Comparison of ENCODE assay signal across 20 cellular contexts in the genomic region with DNA sequence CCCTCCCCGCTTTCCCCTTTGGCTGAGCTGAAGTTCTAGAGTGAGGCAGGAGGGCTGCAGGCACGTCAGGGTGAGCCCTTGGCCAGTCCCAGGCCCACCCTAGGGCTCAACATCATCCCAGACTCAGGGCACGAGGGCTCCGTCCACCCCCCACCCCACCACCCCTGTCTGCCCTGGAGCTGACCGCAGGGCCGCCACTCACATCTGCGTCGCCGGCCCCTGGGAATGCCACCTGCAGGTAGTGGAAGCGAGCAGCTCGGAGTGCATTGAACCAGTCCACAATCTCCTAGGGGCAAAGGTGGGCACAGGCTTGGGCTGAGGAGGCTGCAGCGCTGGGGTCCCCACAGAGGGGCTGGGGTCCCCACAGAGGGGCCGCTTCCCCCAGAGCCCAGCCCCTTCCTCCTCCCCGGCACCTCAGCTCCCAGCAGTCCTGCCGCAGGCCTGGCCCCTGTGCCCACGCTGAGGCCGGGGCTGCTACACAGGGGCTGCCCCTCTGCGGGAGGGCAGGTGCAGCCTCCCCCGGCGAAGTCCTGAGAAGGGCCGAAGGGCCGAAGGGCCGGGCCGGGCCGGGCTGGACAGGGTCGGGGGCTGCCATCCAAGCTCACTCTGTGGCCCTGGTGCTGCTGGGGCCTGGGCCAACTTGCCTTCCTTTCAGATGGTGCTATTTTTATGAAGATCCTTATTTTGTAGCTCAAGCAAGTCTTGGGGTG. TPM values are rescaled to one million over a fixed set of nuclear protein-coding genes. Genes with fewer than 3 reads are reported as not detected.
DNase-seq lines count a peak whose midpoint lies in the region; ATAC-seq and TF ChIP-seq lines count a peak whose summit lies in the region.
"Had no signal": no experiment of that assay in that cellular context is flagged by ENCODE, and none has a peak within 500 bp of the region (broad histone marks: within the 10 kb centered on the region; RNA-seq: fewer than 3 reads in every experiment).

No MANE protein-coding gene starts in this region.

- peak overlapping the region; percentile 31 for H3K27ac ChIP-seq in C4-2B
- no peak overlapping the region; the same call in 1 of the 2 replicates for H3K27ac ChIP-seq in Panc1 (ENCODE audit: low read length)
- peak overlapping the region; percentile 26 to 49 (median 38) for H3K27ac ChIP-seq in esophagus muscularis mucosa (replicated peaks in 1 of 4)
- peak overlapping the region in 3 of 5 donors; percentile 33 to 61 (median 60) for H3K27ac ChIP-seq in stomach
- H3K27ac ChIP-seq: neutrophil, prostate gland had no signal

- WGBS in esophagus muscularis mucosa = 82% methylated on average over 9 of the region's 26 CpGs
- 76 to 88% (median 84%) methylated on average over 13 to 26 of the region's 26 CpGs for WGBS in stomach, 5 donors

- H3K36me3 ChIP-seq in Panc1 (ENCODE audit: control insufficient read depth, insufficient read depth, low read length) = peaks cover 3% of the 10 kb centered on the region; the same call in 1 of the 2 replicates
- peaks cover 17 to 64% (median 39%) of the 10 kb centered on the region in 4 donors for H3K36me3 ChIP-seq in esophagus muscularis mucosa
- H3K36me3 ChIP-seq in stomach = peaks cover 19 to 69% (median 57%) of the 10 kb centered on the region in 4 donors

- DNase-seq in Panc1 (ENCODE audit: low read depth, low spot score) (no peak), esophagus muscularis mucosa (ENCODE audit: extremely low spot score) (no peak), stomach (no peak), DMS114 treated with DMSO at 0.1 percent for 48 hours (lab: John Stamatoyannopoulos, UW; ENCODE audit: unreplicated experiment) (no peak), iPS-NIHi7 (ENCODE audit: extremely low spot score) (no peak), NCI-H1105 treated with DMSO at 0.1 percent for 48 hours (lab: John Stamatoyannopoulos, UW) (no peak)
- DNase-seq: activated CD4-positive, alpha-beta T cell treated with anti-CD3 and anti-CD28 coated beads, Interleukin-2, amount 50 U/mL, for 4 hours; activated CD8-positive, alpha-beta memory T cell treated with anti-CD3 and anti-CD28 coated beads, Interleukin-2, amount 10 ng/mL, durations not matched to agents 7 days and 5 days; activated gamma-delta T cell treated with Interleukin-2 at 50 U/mL for 16 hours; activated T-cell treated with anti-CD3 and anti-CD28 coated beads, Interleukin-2, amount 50 U/mL, for 48 hours; cortex of kidney; endodermal cell; islet precursor cell; stimulated activated CD4-positive, alpha-beta T cell treated with anti-CD3 and anti-CD28 coated beads, Interleukin-15, amount 100 ng/mL, for 24 hours; stimulated activated CD4-positive, alpha-beta T cell treated with anti-CD3 and anti-CD28 coated beads, Interleukin-4, amount 100 ng/mL, for 4 hours; T-helper 2 cell had no signal

- CTCF ChIA-PET in Panc1 (lab: Charles Lee) = no interaction called here

- BruUV-seq in Panc1 (replicated peaks; lab: Mats Ljungman, UMichigan) = no TSS peak

- H3K4me1 ChIP-seq in Panc1 (ENCODE audit: control insufficient read depth, insufficient read depth, low read length) = peaks cover 17% of the 10 kb centered on the region
- peaks cover 7 to 36% (median 31%) of the 10 kb centered on the region in 4 donors for H3K4me1 ChIP-seq in esophagus muscularis mucosa
- H3K4me1 ChIP-seq in stomach = peaks cover 8 to 34% (median 22%) of the 10 kb centered on the region in 4 donors
- H3K4me1 ChIP-seq: prostate gland had no signal

- TF ChIP-seq CTCF in C4-2B (conservative IDR thresholded peaks at IDR 0.05) (no peak), Panc1 (IDR thresholded peaks at IDR 0.05) (no peak), esophagus muscularis mucosa (IDR thresholded peaks at IDR 0.05) (no peak), stomach (IDR thresholded peaks at IDR 0.05) (no peak)

- peak; percentile 15; the same call in 1 of the 2 replicates for ATAC-seq in Panc1

- intact Hi-C loops in Panc1 (cut with micrococcal nuclease; ENCODE audit: unreplicated experiment) (no loop called here), esophagus muscularis mucosa (cut with DNase I) (no loop called here), stomach (cut with DNase I; ENCODE audit: low total_unique reads) (no loop called here)

- POLR2A ChIA-PET in Panc1 (lab: Charles Lee) = interaction anchor here (0.6 kb wide), 1 partner anchor 73 kb away, joined by 9 read pairs; no protein-coding TSS in a partner anchor

- no peaks in the 10 kb centered on the region; the same call in 1 of the 2 replicates for H3K27me3 ChIP-seq in Panc1 (ENCODE audit: control insufficient read depth, insufficient read depth, low read length)
- H3K27me3 ChIP-seq in esophagus muscularis mucosa = no peaks in the 10 kb centered on the region
- no peaks in the 10 kb centered on the region for H3K27me3 ChIP-seq in stomach
- H3K27me3 ChIP-seq: neutrophil, sigmoid colon had no signal

- TF ChIP-seq POLR2A in esophagus muscularis mucosa (IDR thresholded peaks at IDR 0.05; ENCODE audit: low read depth) (no peak), stomach (IDR thresholded peaks at IDR 0.05) (no peak)

- H3K4me3 ChIP-seq in Panc1 (ENCODE audit: low read depth in 2 of 2, low read length in 2 of 2) (no peak overlapping the region), esophagus muscularis mucosa (no peak overlapping the region), stomach (no peak overlapping the region)
- H3K4me3 ChIP-seq: prostate gland, sigmoid colon had no signal

- in situ Hi-C loops in Panc1 (cut with HindIII; ENCODE audit: low pct_unique_long_range_greater_than_20kb, low sequenced_read_pairs) = no loop called here

- H3K9me3 ChIP-seq in Panc1 (ENCODE audit: control insufficient read depth, insufficient read depth, low read depth, low read length) = no peaks in the 10 kb centered on the region
- H3K9me3 ChIP-seq in esophagus muscularis mucosa = no peaks in the 10 kb centered on the region
- no peaks in the 10 kb centered on the region for H3K9me3 ChIP-seq in stomach
- H3K9me3 ChIP-seq: neutrophil, prostate gland, sigmoid colon had no signal

- TF ChIP-seq EP300 in esophagus muscularis mucosa (IDR thresholded peaks at IDR 0.05) (no peak), stomach (IDR thresholded peaks at IDR 0.05) (no peak)

RNA-seq across cellular contexts. Expression of a gene that starts 24.1 kb away (rescaled TPM):
- total RNA-seq in Panc1 (2021; ENCODE audit: unreplicated experiment) = 90.9 TPM
- 99.5 TPM for polyA plus RNA-seq in Panc1 (2012; ENCODE audit: insufficient read length)
- total RNA-seq in esophagus muscularis mucosa = 10 to 100 TPM; 24.7 to 41.3 (median 35.2) TPM
- 100 to 1,000 TPM in 1 of 5 donors, 10 to 100 TPM in 4; 22.4 to 140 (median 40.1) TPM for total RNA-seq in stomach
- 10 to 100 TPM; 34.4 to 53.2 (median 53.0) TPM for polyA plus RNA-seq in stomach

RNA-seq across cellular contexts. Expression of a gene that starts 54.0 kb away (rescaled TPM):
- 3.1 TPM for total RNA-seq in Panc1 (2021; ENCODE audit: unreplicated experiment)
- 3.2 TPM for polyA plus RNA-seq in Panc1 (2012; ENCODE audit: insufficient read length)
- 10 to 100 TPM; 41.9 to 94.2 (median 78.3) TPM for total RNA-seq in esophagus muscularis mucosa
- total RNA-seq in stomach = 100 to 1,000 TPM in 1 of 5 donors, 10 to 100 TPM in 2, 1 to 10 TPM in 2; 2.2 to 169 (median 18.5) TPM
- 10 to 100 TPM; 16.0 to 30.5 (median 29.4) TPM for polyA plus RNA-seq in stomach
